ENCODE assay signal across 8 cellular contexts in the genomic region with DNA sequence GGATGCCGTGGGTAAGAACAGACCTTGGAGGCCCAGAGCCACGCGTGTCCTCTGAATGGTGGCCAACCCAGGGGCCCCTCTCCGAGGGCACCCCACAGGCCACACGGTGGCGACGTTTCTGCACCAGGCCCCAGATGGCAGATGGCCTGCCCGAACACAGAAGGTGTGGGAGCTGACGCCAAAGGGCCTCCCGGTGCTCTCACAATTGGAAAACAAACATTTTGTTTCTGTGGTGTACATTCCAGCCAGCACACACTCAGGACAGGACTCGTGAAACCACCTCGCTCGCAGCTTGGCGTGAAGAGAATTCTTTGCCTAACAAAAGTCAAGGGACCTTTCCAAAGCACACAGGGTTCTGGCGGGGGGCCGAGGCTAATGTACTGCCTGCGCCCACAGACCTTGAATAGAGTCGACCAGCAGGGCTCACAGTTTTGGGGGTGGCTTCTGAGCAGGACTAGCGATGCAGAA.
DNase-seq lines count a peak whose midpoint lies in the region; ATAC-seq, FAIRE-seq and TF ChIP-seq lines count a peak whose summit lies in the region.

No MANE protein-coding gene starts in this region.

- H3K27me3 ChIP-seq in GM23338 (ENCODE audit: insufficient read depth), result no peaks in the 10 kb centered on the region

- no peak overlapping the region for H2AFZ ChIP-seq in GM23338

- no peak overlapping the region for H3K27ac Mint-ChIP-seq in GM23338
- H3K27ac Mint-ChIP-seq in naive thymus-derived CD8-positive, alpha-beta T cell, result peak overlapping the region in 4 of 10 donors; percentile 48 to 80 (median 78)

- peaks cover 6% of the 10 kb centered on the region for H3K4me1 ChIP-seq in GM23338 (ENCODE audit: insufficient read depth)

- H3K36me3 ChIP-seq in GM23338 (ENCODE audit: insufficient read depth), result no peaks in the 10 kb centered on the region

- H3K4me2 ChIP-seq in GM23338, result no peak overlapping the region

- no peak for FAIRE-seq in RCC 7860 (lab: Jason Lieb, UNC)

- peaks cover 15% of the 10 kb centered on the region for H3K4me1 Mint-ChIP-seq in GM23338
- peaks cover 32 to 96% (median 54%) of the 10 kb centered on the region in 4 donors for H3K4me1 Mint-ChIP-seq in naive thymus-derived CD8-positive, alpha-beta T cell

- peak; percentile 65 for DNase-seq in GM23338 (ENCODE audit: low spot score)
- no peak for DNase-seq in RWPE1 (ENCODE audit: low spot score)
- DNase-seq in dermis blood vessel endothelial cell, result peak; percentile 76
- peak in 8 of 10 donors; percentile 21 to 48 (median 38) for DNase-seq in naive thymus-derived CD8-positive, alpha-beta T cell
- no peak for DNase-seq in GM19240 (ENCODE audit: insufficient read length, low spot score)
- no peak for DNase-seq in RCC 7860 (ENCODE audit: low spot score)
- no peak for DNase-seq in SKM-1 treated with dmso at 0.1 percent for 144 hours (lab: John Stamatoyannopoulos, UW; ENCODE audit: unreplicated experiment)

- CTCF ChIA-PET in RWPE1 (lab: Yijun Ruan, JAX), result interaction anchor here (0.6 to 1.3 kb wide), 7 partner anchors 12 to 941 kb away, joined by 3 to 6 read pairs (median 4); no protein-coding TSS in a partner anchor

- H3K79me2 ChIP-seq in GM23338 (replicated peaks; ENCODE audit: insufficient read depth), result 0 out of 2 replicates have a peak, but pooled peaks cover 3% of the 10 kb centered on the region

- no peaks in the 10 kb centered on the region for H3K9me2 ChIP-seq in GM23338 (ENCODE audit: insufficient read depth)

- H4K20me1 ChIP-seq in GM23338 (replicated peaks; ENCODE audit: insufficient read depth), result no peaks in the 10 kb centered on the region

- H3K27me3 Mint-ChIP-seq in GM23338 (ENCODE audit: insufficient read depth, low read depth, poor library complexity), result peaks cover 14% of the 10 kb centered on the region
- H3K27me3 Mint-ChIP-seq in naive thymus-derived CD8-positive, alpha-beta T cell, result no peaks in the 10 kb centered on the region

- ATAC-seq in GM23338, result peak; percentile 60
- peak; percentile 32 to 45 for ATAC-seq in naive thymus-derived CD8-positive, alpha-beta T cell
- no peak for ATAC-seq in GM18873 (IDR thresholded peaks at IDR 0.05; ENCODE audit: low FRiP score, unreplicated experiment)

- H3K4me3 ChIP-seq in GM23338, result no peak overlapping the region

- no peaks in the 10 kb centered on the region for H3F3A ChIP-seq in GM23338 (replicated peaks; ENCODE audit: low read depth)

- POLR2A ChIA-PET in RWPE1 (lab: Yijun Ruan, JAX; ENCODE audit: low non-redundant PET), result no interaction called here
- POLR2A ChIA-PET in naive thymus-derived CD8-positive, alpha-beta T cell (lab: Charles Lee), result interaction anchor here (0.7 to 1.4 kb wide), 3 partner anchors 12 to 109 kb away, joined by 3 to 5 read pairs (median 3); no protein-coding TSS in a partner anchor

- H3K9me3 Mint-ChIP-seq in GM23338, result no peaks in the 10 kb centered on the region; the same call in 2 of the 3 replicates
- no peaks in the 10 kb centered on the region for H3K9me3 Mint-ChIP-seq in naive thymus-derived CD8-positive, alpha-beta T cell

- no peak overlapping the region for H3K4me3 Mint-ChIP-seq in GM23338
- H3K4me3 Mint-ChIP-seq in naive thymus-derived CD8-positive, alpha-beta T cell, result peak overlapping the region in 3 of 10 donors; percentile 18 to 74 (median 34)

- H3K36me3 Mint-ChIP-seq in GM23338 (ENCODE audit: low read depth), result 0 out of 3 replicates have a peak, but pooled peaks cover 3% of the 10 kb centered on the region
- H3K36me3 Mint-ChIP-seq in naive thymus-derived CD8-positive, alpha-beta T cell, result no peaks in the 10 kb centered on the region

- H3K27ac ChIP-seq in GM23338 (ENCODE audit: low read depth) (no peak overlapping the region), RWPE1 (peak overlapping the region; percentile 94)

- peak; percentile 44 to 82 for TF ChIP-seq CTCF in GM23338 (conservative IDR thresholded peaks at IDR 0.05; ENCODE audit: low read depth in 2 of 2)
- peak; percentile 37; the same call in 1 of the 2 replicates for TF ChIP-seq CTCF in RWPE1 (conservative IDR thresholded peaks at IDR 0.05; ENCODE audit: low read depth)

TF ChIP-seq in GM23338, 12 proteins besides CTCF, POLR2A, EP300 and RAD21 (continues in another document):
- TF ChIP-seq, protein P1, sequence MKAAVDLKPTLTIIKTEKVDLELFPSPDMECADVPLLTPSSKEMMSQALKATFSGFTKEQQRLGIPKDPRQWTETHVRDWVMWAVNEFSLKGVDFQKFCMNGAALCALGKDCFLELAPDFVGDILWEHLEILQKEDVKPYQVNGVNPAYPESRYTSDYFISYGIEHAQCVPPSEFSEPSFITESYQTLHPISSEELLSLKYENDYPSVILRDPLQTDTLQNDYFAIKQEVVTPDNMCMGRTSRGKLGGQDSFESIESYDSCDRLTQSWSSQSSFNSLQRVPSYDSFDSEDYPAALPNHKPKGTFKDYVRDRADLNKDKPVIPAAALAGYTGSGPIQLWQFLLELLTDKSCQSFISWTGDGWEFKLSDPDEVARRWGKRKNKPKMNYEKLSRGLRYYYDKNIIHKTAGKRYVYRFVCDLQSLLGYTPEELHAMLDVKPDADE (IDR thresholded peaks at IDR 0.05), result no peak
- TF ChIP-seq EZH2 (IDR thresholded peaks at IDR 0.05; ENCODE audit: low read depth, unreplicated experiment), result no peak
- no peak for TF ChIP-seq JUNB (IDR thresholded peaks at IDR 0.05; ENCODE audit: unreplicated experiment)
- TF ChIP-seq STAT1 (IDR thresholded peaks at IDR 0.05; ENCODE audit: unreplicated experiment), result no peak
- no peak for TF ChIP-seq ZNF114 (CRISPR knock-in tag; IDR thresholded peaks at IDR 0.05)
- TF ChIP-seq ZNF331 (CRISPR knock-in tag; IDR thresholded peaks at IDR 0.05; ENCODE audit: low read depth), result no peak
- TF ChIP-seq POLR2AphosphoS5 (IDR thresholded peaks at IDR 0.05; ENCODE audit: low read depth), result no peak
- no peak for TF ChIP-seq EZH2phosphoT487 (IDR thresholded peaks at IDR 0.05; ENCODE audit: unreplicated experiment)
- TF ChIP-seq, protein P2, sequence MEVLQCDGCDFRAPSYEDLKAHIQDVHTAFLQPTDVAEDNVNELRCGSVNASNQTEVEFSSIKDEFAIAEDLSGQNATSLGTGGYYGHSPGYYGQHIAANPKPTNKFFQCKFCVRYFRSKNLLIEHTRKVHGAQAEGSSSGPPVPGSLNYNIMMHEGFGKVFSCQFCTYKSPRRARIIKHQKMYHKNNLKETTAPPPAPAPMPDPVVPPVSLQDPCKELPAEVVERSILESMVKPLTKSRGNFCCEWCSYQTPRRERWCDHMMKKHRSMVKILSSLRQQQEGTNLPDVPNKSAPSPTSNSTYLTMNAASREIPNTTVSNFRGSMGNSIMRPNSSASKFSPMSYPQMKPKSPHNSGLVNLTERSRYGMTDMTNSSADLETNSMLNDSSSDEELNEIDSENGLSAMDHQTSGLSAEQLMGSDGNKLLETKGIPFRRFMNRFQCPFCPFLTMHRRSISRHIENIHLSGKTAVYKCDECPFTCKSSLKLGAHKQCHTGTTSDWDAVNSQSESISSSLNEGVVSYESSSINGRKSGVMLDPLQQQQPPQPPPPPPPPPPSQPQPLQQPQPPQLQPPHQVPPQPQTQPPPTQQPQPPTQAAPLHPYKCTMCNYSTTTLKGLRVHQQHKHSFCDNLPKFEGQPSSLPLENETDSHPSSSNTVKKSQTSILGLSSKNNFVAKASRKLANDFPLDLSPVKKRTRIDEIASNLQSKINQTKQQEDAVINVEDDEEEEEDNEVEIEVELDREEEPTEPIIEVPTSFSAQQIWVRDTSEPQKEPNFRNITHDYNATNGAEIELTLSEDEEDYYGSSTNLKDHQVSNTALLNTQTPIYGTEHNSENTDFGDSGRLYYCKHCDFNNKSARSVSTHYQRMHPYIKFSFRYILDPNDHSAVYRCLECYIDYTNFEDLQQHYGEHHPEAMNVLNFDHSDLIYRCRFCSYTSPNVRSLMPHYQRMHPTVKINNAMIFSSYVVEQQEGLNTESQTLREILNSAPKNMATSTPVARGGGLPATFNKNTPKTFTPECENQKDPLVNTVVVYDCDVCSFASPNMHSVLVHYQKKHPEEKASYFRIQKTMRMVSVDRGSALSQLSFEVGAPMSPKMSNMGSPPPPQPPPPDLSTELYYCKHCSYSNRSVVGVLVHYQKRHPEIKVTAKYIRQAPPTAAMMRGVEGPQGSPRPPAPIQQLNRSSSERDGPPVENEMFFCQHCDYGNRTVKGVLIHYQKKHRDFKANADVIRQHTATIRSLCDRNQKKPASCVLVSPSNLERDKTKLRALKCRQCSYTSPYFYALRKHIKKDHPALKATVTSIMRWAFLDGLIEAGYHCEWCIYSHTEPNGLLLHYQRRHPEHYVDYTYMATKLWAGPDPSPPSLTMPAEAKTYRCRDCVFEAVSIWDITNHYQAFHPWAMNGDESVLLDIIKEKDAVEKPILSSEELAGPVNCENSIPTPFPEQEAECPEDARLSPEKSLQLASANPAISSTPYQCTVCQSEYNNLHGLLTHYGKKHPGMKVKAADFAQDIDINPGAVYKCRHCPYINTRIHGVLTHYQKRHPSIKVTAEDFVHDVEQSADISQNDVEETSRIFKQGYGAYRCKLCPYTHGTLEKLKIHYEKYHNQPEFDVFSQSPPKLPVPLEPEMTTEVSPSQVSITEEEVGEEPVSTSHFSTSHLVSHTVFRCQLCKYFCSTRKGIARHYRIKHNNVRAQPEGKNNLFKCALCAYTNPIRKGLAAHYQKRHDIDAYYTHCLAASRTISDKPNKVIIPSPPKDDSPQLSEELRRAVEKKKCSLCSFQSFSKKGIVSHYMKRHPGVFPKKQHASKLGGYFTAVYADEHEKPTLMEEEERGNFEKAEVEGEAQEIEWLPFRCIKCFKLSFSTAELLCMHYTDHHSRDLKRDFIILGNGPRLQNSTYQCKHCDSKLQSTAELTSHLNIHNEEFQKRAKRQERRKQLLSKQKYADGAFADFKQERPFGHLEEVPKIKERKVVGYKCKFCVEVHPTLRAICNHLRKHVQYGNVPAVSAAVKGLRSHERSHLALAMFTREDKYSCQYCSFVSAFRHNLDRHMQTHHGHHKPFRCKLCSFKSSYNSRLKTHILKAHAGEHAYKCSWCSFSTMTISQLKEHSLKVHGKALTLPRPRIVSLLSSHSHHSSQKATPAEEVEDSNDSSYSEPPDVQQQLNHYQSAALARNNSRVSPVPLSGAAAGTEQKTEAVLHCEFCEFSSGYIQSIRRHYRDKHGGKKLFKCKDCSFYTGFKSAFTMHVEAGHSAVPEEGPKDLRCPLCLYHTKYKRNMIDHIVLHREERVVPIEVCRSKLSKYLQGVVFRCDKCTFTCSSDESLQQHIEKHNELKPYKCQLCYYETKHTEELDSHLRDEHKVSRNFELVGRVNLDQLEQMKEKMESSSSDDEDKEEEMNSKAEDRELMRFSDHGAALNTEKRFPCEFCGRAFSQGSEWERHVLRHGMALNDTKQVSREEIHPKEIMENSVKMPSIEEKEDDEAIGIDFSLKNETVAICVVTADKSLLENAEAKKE (CRISPR knock-in tag; IDR thresholded peaks at IDR 0.05), result no peak
- no peak for TF ChIP-seq CREB1 (CRISPR knock-in tag; IDR thresholded peaks at IDR 0.05; ENCODE audit: low read depth)

Comparison
In these comparisons a context has a peak if more than half of its experiments do, and no peak if none do; other contexts are left out.
1. DNase-seq: peak in GM23338 (single experiment), dermis blood vessel endothelial cell (single experiment) and naive thymus-derived CD8-positive, alpha-beta T cell (8 of 10); none in RWPE1 (single experiment), GM19240 (single experiment), RCC 7860 (single experiment) and SKM-1 treated with dmso at 0.1 percent for 144 hours (single experiment).